ENCODE assay signal across 8 cellular contexts in the genomic region with DNA sequence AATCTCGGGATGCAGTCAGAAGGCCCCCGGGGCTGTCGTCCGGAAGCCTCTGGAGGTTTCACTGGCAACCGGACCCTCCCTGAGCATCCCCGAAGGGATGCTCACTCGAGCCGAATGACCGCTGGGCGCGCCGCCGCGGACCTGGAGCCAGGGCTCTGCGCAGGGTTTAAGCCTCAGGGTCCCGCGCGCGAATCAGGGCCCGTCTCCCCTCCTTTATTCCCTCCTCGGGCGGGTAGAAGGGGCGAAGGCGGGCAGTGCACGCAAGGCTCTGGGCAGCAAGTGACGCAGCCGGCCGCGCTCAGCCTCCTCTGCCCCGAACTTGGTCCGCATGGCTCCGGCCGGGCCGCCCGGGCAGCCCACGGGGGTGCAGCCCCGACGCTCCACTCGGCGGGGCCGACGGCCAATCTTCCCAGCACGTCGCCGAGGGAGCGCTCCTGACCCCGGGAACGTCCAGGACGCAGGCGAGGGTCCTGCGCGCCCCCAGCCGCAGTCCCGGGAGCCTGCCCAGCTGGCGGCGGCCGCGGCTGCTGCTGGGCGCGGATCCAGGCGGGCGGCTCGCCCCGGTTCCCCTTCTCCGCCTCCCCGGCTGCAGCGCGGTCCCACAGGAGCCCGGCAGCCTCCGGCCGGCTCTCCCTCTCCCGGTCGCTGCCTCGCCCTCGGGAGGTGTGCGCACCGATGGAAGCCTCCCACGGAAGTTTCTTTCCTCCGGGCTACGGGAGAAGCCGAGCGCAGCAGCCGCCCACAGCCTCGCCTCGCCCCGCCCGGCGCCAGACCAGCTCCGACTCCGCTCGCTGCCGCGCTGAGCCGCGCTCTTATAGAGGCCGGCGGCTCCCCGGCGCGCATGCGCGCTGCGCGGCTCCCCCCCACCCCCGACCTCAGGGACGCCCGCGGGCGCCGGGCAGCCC. TPM values are rescaled to one million over a fixed set of nuclear protein-coding genes. Genes with fewer than 3 reads are reported as not detected.
A peak's percentile ranks its signal among the peaks of the same experiment; 100 is the strongest.
DNase-seq lines count a peak whose midpoint lies in the region; ATAC-seq and TF ChIP-seq lines count a peak whose summit lies in the region.

Gene SHISA2 (minus strand): TSS at position 786 of the 905 bp plus-strand sequence. CDS start 1,041 bp downstream, outside the sequence.

- peak; percentile 59 to 72 for ATAC-seq in activated CD4-positive, CD25-positive, alpha-beta regulatory T cell treated with anti-CD3 and anti-CD28 coated beads, Interleukin-2, amount 50 U/mL, for 24 hours
- ATAC-seq in heart left ventricle (peak in 3 of 4 donors; percentile 84 to 93 (median 89)), GM21528 (IDR thresholded peaks at IDR 0.05; ENCODE audit: low FRiP score, unreplicated experiment) (no peak)

- H3K27me3 ChIP-seq in adipocyte (replicated peaks; ENCODE audit: control insufficient read depth, insufficient read depth, low read length) (peaks cover 53% of the 10 kb centered on the region), heart left ventricle (peaks cover 18 to 91% (median 60%) of the 10 kb centered on the region in 9 donors), parathyroid adenoma (ENCODE audit: control insufficient read depth, insufficient read depth, low read length) (no peaks in the 10 kb centered on the region)

- no peaks in the 10 kb centered on the region for H3K79me2 ChIP-seq in parathyroid adenoma

- H3K4me2 ChIP-seq in parathyroid adenoma (ENCODE audit: low read length): peak within 1 kb of the TSS; percentile 76

- peaks cover 3% of the 10 kb centered on the region for H3K4me1 ChIP-seq in adipocyte (ENCODE audit: control insufficient read depth, insufficient read depth, low read length)
- H3K4me1 ChIP-seq in heart left ventricle: peaks cover 0 to 36% (median 8%) of the 10 kb centered on the region in 12 donors
- H3K4me1 ChIP-seq in parathyroid adenoma: no peaks in the 10 kb centered on the region

- H3K36me3 ChIP-seq in adipocyte (ENCODE audit: control insufficient read depth, insufficient read depth, low read length, severe bottlenecking): no peaks in the 10 kb centered on the region
- H3K36me3 ChIP-seq in heart left ventricle: no peaks in the 10 kb centered on the region
- H3K36me3 ChIP-seq in parathyroid adenoma (ENCODE audit: control insufficient read depth, insufficient read depth, low read length): no peaks in the 10 kb centered on the region

- TF ChIP-seq CTCF in heart left ventricle (IDR thresholded peaks at IDR 0.05) (no peak), parathyroid adenoma (IDR thresholded peaks at IDR 0.05) (no peak)

- H3K27ac ChIP-seq in heart left ventricle: peak within 1 kb of the TSS in 6 of 12 donors; percentile 19 to 67 (median 39)
- H3K27ac ChIP-seq in parathyroid adenoma: no peak within 1 kb of the TSS

- no peak for DNase-seq in activated CD4-positive, CD25-positive, alpha-beta regulatory T cell (lab: John Stamatoyannopoulos, UW)
- peak; percentile 80 for DNase-seq in adipocyte (ENCODE audit: low read depth)
- DNase-seq in heart left ventricle: peak in 4 of 5 donors; percentile 25 to 46 (median 30)
- no peak for DNase-seq in central memory CD4-positive, alpha-beta T cell

- peak in 1 of 2 donors; percentile 48 for TF ChIP-seq POLR2A in heart left ventricle (IDR thresholded peaks at IDR 0.05)

- peak within 1 kb of the TSS; percentile 53 for H2AFZ ChIP-seq in parathyroid adenoma

- H3K4me3 ChIP-seq in adipocyte (ENCODE audit: low read length) (peak within 1 kb of the TSS; percentile 72), heart left ventricle (peak within 1 kb of the TSS; percentile 26 to 59 (median 50)), parathyroid adenoma (ENCODE audit: low read depth, low read length) (peak within 1 kb of the TSS; percentile 48)

- H3K9ac ChIP-seq in adipocyte (ENCODE audit: low read length) (no peak within 1 kb of the TSS), parathyroid adenoma (no peak within 1 kb of the TSS)

- H3K9me3 ChIP-seq in adipocyte (ENCODE audit: control insufficient read depth, low read length) (no peaks in the 10 kb centered on the region), heart left ventricle (no peaks in the 10 kb centered on the region), parathyroid adenoma (ENCODE audit: control insufficient read depth, low read length) (no peaks in the 10 kb centered on the region)

- intact Hi-C loops in heart left ventricle (cut with DNase I): no loop called here

- WGBS in heart left ventricle, 4 donors: 0 to 1% (median 1%) methylated on average over 34 to 109 of the region's 110 CpGs

TF ChIP-seq in PFSK-1, 5 proteins besides CTCF, POLR2A, EP300 and RAD21:
- TF ChIP-seq SIN3A (IDR thresholded peaks at IDR 0.05; ENCODE audit: borderline replicate concordance, insufficient read depth, low read length) (no peak), POLR2AphosphoS5 (IDR thresholded peaks at IDR 0.05; ENCODE audit: low read depth, low read length) (peak; percentile 50), TAF1 (IDR thresholded peaks at IDR 0.05; ENCODE audit: borderline replicate concordance, insufficient read depth, low read length) (peak; percentile 44; the same call in 1 of the 2 replicates)
- TF ChIP-seq, protein P1, sequence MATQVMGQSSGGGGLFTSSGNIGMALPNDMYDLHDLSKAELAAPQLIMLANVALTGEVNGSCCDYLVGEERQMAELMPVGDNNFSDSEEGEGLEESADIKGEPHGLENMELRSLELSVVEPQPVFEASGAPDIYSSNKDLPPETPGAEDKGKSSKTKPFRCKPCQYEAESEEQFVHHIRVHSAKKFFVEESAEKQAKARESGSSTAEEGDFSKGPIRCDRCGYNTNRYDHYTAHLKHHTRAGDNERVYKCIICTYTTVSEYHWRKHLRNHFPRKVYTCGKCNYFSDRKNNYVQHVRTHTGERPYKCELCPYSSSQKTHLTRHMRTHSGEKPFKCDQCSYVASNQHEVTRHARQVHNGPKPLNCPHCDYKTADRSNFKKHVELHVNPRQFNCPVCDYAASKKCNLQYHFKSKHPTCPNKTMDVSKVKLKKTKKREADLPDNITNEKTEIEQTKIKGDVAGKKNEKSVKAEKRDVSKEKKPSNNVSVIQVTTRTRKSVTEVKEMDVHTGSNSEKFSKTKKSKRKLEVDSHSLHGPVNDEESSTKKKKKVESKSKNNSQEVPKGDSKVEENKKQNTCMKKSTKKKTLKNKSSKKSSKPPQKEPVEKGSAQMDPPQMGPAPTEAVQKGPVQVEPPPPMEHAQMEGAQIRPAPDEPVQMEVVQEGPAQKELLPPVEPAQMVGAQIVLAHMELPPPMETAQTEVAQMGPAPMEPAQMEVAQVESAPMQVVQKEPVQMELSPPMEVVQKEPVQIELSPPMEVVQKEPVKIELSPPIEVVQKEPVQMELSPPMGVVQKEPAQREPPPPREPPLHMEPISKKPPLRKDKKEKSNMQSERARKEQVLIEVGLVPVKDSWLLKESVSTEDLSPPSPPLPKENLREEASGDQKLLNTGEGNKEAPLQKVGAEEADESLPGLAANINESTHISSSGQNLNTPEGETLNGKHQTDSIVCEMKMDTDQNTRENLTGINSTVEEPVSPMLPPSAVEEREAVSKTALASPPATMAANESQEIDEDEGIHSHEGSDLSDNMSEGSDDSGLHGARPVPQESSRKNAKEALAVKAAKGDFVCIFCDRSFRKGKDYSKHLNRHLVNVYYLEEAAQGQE (IDR thresholded peaks at IDR 0.05; ENCODE audit: insufficient read depth in 1 of 2, low read depth in 2 of 2, low read length in 2 of 2): no peak
TF ChIP-seq in PFSK-1: peak in this region for 2.

RNA-seq across cellular contexts. Expression of gene SHISA2, which starts in this region (rescaled TPM):
- 2.3 TPM for polyA plus RNA-seq in PFSK-1 (2012; ENCODE audit: insufficient read length, low read depth)
- total RNA-seq in heart left ventricle: under 1 TPM in 8 of 9 donors, not detected in 1; 0.09 to 0.72 (median 0.12) TPM
- under 1 TPM; 0.08 to 0.11 TPM for polyA plus RNA-seq in heart left ventricle

Comparison
In these comparisons a context has a peak if more than half of its experiments do, and no peak if none do; other contexts are left out.
1. Peak in DNase-seq, ATAC-seq and H3K4me3 ChIP-seq in heart left ventricle; RNA of the gene not detected or under 1 TPM.